ENCODE assay signal across 1 cellular context in genomic region chr9:112315905-112316304, GRCh38.
TF ChIP-seq lines count a peak whose summit lies in the region.

No MANE protein-coding gene starts in this region.

TF ChIP-seq in GM23338, 12 proteins besides CTCF, POLR2A, EP300 and RAD21:
- no peak for TF ChIP-seq STAT1 (IDR thresholded peaks at IDR 0.05; ENCODE audit: unreplicated experiment)
